In the genomic region with DNA sequence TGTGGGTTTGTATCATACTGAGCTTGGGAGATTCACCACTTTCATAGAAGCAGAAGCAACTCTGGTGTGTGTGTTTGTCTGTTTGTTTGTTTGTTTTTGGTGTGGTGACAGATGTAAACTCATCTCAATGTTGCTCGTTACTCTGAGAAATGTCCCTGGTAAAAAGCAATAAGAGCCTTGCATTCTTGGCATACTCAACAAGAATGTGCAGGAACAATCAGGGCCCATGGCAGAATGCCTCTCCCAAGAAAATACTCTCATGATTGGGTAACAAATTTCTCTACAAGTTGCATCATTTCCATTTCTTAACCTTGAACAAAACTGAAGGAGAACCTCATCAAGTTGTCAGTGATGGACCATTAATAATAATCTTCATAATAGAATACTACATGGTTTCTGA, we compare ENCODE assay signal across 30 cellular contexts. TPM values are rescaled to one million over a fixed set of nuclear protein-coding genes. Genes with fewer than 3 reads are reported as not detected.
"Had no signal": no experiment of that assay in that cellular context is flagged by ENCODE, and none has a peak within 500 bp of the region (broad histone marks: within the 10 kb centered on the region; RNA-seq: fewer than 3 reads in every experiment).

No MANE protein-coding gene starts in this region.

- H3K36me3 ChIP-seq: left ventricle myocardium inferior, stomach, suprapubic skin, tibial nerve, uterus had no signal

- H3K4me3 ChIP-seq: left ventricle myocardium inferior, smooth muscle cell, stomach, suprapubic skin, tibial nerve, uterus had no signal

- H3K9me3 ChIP-seq: left ventricle myocardium inferior, stomach, suprapubic skin, tibial nerve, uterus had no signal

- H3K4me1 ChIP-seq: left ventricle myocardium inferior, stomach, suprapubic skin, tibial nerve, uterus had no signal

- ATAC-seq: activated CD4-positive, alpha-beta T cell treated with anti-CD3 and anti-CD28 coated beads for 36 hours; activated T-helper 17 cell treated with anti-CD3 and anti-CD28 coated beads, Interleukin-2, amount 50 U/mL, for 72 hours; sciatic nerve; stimulated activated memory B cell treated with anti-CD40 and anti-IgM and Interleukin-4, amounts not matched to agents 10 μg/mL and 1 μg/mL and 100 μg/mL, for 72 hours had no signal

- H3K4me2 ChIP-seq: smooth muscle cell had no signal

- DNase-seq: activated B cell treated with CpG ODN at 0.5 μM for 24 hours; activated CD4-positive, alpha-beta T cell treated with anti-CD3 and anti-CD28 coated beads for 36 hours; activated CD4-positive, alpha-beta T cell treated with anti-CD3 and anti-CD28 coated beads, Interleukin-2, amount 50 U/mL, for 4 hours; activated CD8-positive, alpha-beta memory T cell treated with anti-CD3 and anti-CD28 coated beads for 24 hours; activated CD8-positive, alpha-beta memory T cell treated with anti-CD3 and anti-CD28 coated beads, Interleukin-2, amount 50 U/mL, for 4 hours; activated naive CD4-positive, alpha-beta T cell; activated T-cell treated with anti-CD3 and anti-CD28 coated beads, Interleukin-2, amount 50 U/mL, for 24 hours; effector memory CD4-positive, alpha-beta T cell; glutamatergic neuron; hippocampal formation; kidney glomerular epithelial cell; left ventricle myocardium inferior; midbrain; occipital lobe; stimulated activated CD4-positive, alpha-beta T cell treated with anti-CD3 and anti-CD28 coated beads, Interleukin-15, amount 100 ng/mL, for 24 hours; stomach; T1000; uterus had no signal

- H3K27ac ChIP-seq: left ventricle myocardium inferior, stomach, suprapubic skin, tibial nerve, uterus had no signal

- H3K27me3 ChIP-seq: stomach, suprapubic skin, uterus had no signal

RNA-seq across cellular contexts. Expression of a gene that starts 43.0 kb away (rescaled TPM):
- total RNA-seq: activated B cell treated with CpG ODN at 0.5 μM for 24 hours, dermis microvascular lymphatic vessel endothelial cell, fibroblast of lung, frontal cortex, left ventricle myocardium inferior, lung microvascular endothelial cell, smooth muscle cell had no signal
- polyA plus RNA-seq: fibroblast of lung, smooth muscle cell had no signal

RNA-seq across cellular contexts. Expression of a gene that starts 55.7 kb away (rescaled TPM):
- total RNA-seq: activated B cell treated with CpG ODN at 0.5 μM for 24 hours, astrocyte, dermis microvascular lymphatic vessel endothelial cell, fibroblast of lung, frontal cortex, left ventricle myocardium inferior, lung microvascular endothelial cell, neural crest cell, occipital lobe, sciatic nerve, smooth muscle cell, stomach, suprapubic skin, tibial nerve had no signal
- polyA plus RNA-seq: fibroblast of lung, smooth muscle cell had no signal
